In genomic region chrX:25144043-25144940, GRCh38 we compare ENCODE assay signal across 9 cellular contexts.
DNase-seq lines count a peak whose midpoint lies in the region; ATAC-seq and TF ChIP-seq lines count a peak whose summit lies in the region.
"Had no signal": no experiment of that assay in that cellular context is flagged by ENCODE, and none has a peak within 500 bp of the region (broad histone marks: within the 10 kb centered on the region; RNA-seq: fewer than 3 reads in every experiment).

No MANE protein-coding gene starts in this region.

- H3K27me3 ChIP-seq in Panc1 (ENCODE audit: control insufficient read depth, insufficient read depth, low read length): no peaks in the 10 kb centered on the region
- H3K27me3 ChIP-seq in left ventricle myocardium inferior (ENCODE audit: low read depth): peaks cover 5% of the 10 kb centered on the region
- H3K27me3 ChIP-seq in MG63: no peaks in the 10 kb centered on the region

- CTCF ChIA-PET in Calu3 (lab: Charles Lee): interaction anchor here (0.6 to 1.5 kb wide), 4 partner anchors 115 to 407 kb away, joined by 3 to 11 read pairs (median 3); no protein-coding TSS in a partner anchor
- CTCF ChIA-PET in Panc1 (lab: Charles Lee): interaction anchor here (0.5 to 2.1 kb wide), 2 partner anchors 305 to 681 kb away, joined by 3 to 6 read pairs; no protein-coding TSS in a partner anchor

- H3K27ac Mint-ChIP-seq in Calu3 (ENCODE audit: unreplicated experiment): no peak overlapping the region
- no peak overlapping the region for H3K27ac Mint-ChIP-seq in activated naive CD8-positive, alpha-beta T cell treated with anti-CD3 and anti-CD28 coated beads, Interleukin-2, amount 10 ng/mL, durations not matched to agents 7 days and 5 days
- no peak overlapping the region for H3K27ac Mint-ChIP-seq in stimulated activated memory B cell treated with anti-CD40 and anti-IgM and Interleukin-4, amounts not matched to agents 10 μg/mL and 1 μg/mL and 100 μg/mL, for 72 hours
- H3K27ac Mint-ChIP-seq: T-helper 1 cell treated with Interleukin-12 subunit alpha and Interleukin-12 subunit beta and Interleukin-4 antibody, amounts not matched to agents 30 μg/mL and 1 μg/mL, for 36 hours had no signal

- DNase-seq in Calu3: peak; percentile 57
- DNase-seq in Panc1 (ENCODE audit: low read depth, low spot score): peak; percentile 12
- peak; percentile 28 for DNase-seq in activated naive CD8-positive, alpha-beta T cell treated with anti-CD3 and anti-CD28 coated beads, Interleukin-2, amount 10 ng/mL, durations not matched to agents 7 days and 5 days
- DNase-seq in left ventricle myocardium inferior: peak; percentile 40
- DNase-seq in putamen (ENCODE audit: low spot score): peak; percentile 23
- DNase-seq in MG63: no peak

- in situ Hi-C loops in Panc1 (cut with HindIII; ENCODE audit: low pct_unique_long_range_greater_than_20kb, low sequenced_read_pairs): no loop called here

- H3K36me3 ChIP-seq in Panc1 (ENCODE audit: control insufficient read depth, insufficient read depth, low read length): no peaks in the 10 kb centered on the region
- H3K36me3 ChIP-seq in left ventricle myocardium inferior: no peaks in the 10 kb centered on the region
- no peaks in the 10 kb centered on the region for H3K36me3 ChIP-seq in MG63

- BruUV-seq in Calu3 (replicated peaks; lab: Mats Ljungman, UMichigan) (no TSS peak), Panc1 (replicated peaks; lab: Mats Ljungman, UMichigan) (no TSS peak)

- peaks cover 12% of the 10 kb centered on the region for H3K27me3 Mint-ChIP-seq in Calu3 (ENCODE audit: unreplicated experiment)
- H3K27me3 Mint-ChIP-seq in activated naive CD8-positive, alpha-beta T cell treated with anti-CD3 and anti-CD28 coated beads, Interleukin-2, amount 10 ng/mL, durations not matched to agents 7 days and 5 days: peaks cover 11% of the 10 kb centered on the region
- no peaks in the 10 kb centered on the region for H3K27me3 Mint-ChIP-seq in stimulated activated memory B cell treated with anti-CD40 and anti-IgM and Interleukin-4, amounts not matched to agents 10 μg/mL and 1 μg/mL and 100 μg/mL, for 72 hours

- H3K27ac ChIP-seq in Panc1 (ENCODE audit: low read length) (no peak overlapping the region), left ventricle myocardium inferior (replicated peaks) (no peak overlapping the region)

- peak; percentile 58 for TF ChIP-seq CTCF in Calu3 (IDR thresholded peaks at IDR 0.05; ENCODE audit: unreplicated experiment)
- peak; percentile 73 for TF ChIP-seq CTCF in Panc1 (IDR thresholded peaks at IDR 0.05)
- peak; percentile 70 for TF ChIP-seq CTCF in left ventricle myocardium inferior (IDR thresholded peaks at IDR 0.05; ENCODE audit: borderline replicate concordance)

- H3K36me3 Mint-ChIP-seq in Calu3 (ENCODE audit: insufficient read depth, unreplicated experiment): no peaks in the 10 kb centered on the region
- H3K36me3 Mint-ChIP-seq in activated naive CD8-positive, alpha-beta T cell treated with anti-CD3 and anti-CD28 coated beads, Interleukin-2, amount 10 ng/mL, durations not matched to agents 7 days and 5 days: no peaks in the 10 kb centered on the region
- H3K36me3 Mint-ChIP-seq in stimulated activated memory B cell treated with anti-CD40 and anti-IgM and Interleukin-4, amounts not matched to agents 10 μg/mL and 1 μg/mL and 100 μg/mL, for 72 hours: no peaks in the 10 kb centered on the region

- H3K4me3 ChIP-seq in Panc1 (ENCODE audit: low read depth in 2 of 2, low read length in 2 of 2): no peak overlapping the region
- peak overlapping the region; percentile 17 for H3K4me3 ChIP-seq in left ventricle myocardium inferior
- H3K4me3 ChIP-seq in MG63: no peak overlapping the region

- POLR2A ChIA-PET in Panc1 (lab: Charles Lee): no interaction called here
- POLR2A ChIA-PET in activated naive CD8-positive, alpha-beta T cell treated with anti-CD3 and anti-CD28 coated beads, Interleukin-2, amount 10 ng/mL, durations not matched to agents 7 days and 5 days (lab: Charles Lee): no interaction called here

- intact Hi-C loops in Calu3 (cut with micrococcal nuclease; ENCODE audit: unreplicated experiment): loop anchor here (1.0 to 10.0 kb wide), 4 partner anchors 109 to 749 kb away; no protein-coding TSS in a partner anchor
- intact Hi-C loops in Panc1 (cut with micrococcal nuclease; ENCODE audit: unreplicated experiment): loop anchor here (5.0 kb wide), 2 partner anchors 307 to 392 kb away; no protein-coding TSS in a partner anchor
- intact Hi-C loops in left ventricle myocardium inferior (cut with micrococcal nuclease): loop anchor here (5.0 kb wide), 1 partner anchor 307 kb away; no protein-coding TSS in a partner anchor

- ATAC-seq in HG03354 (IDR thresholded peaks at IDR 0.05; ENCODE audit: poor library complexity, severe bottlenecking, unreplicated experiment) (peak; percentile 63), Panc1 (peak; percentile 62; the same call in 1 of the 2 replicates)
- no peak for ATAC-seq in activated naive CD8-positive, alpha-beta T cell treated with anti-CD3 and anti-CD28 coated beads, Interleukin-2, amount 10 ng/mL, durations not matched to agents 7 days and 5 days (ENCODE audit: low read depth)
- no peak for ATAC-seq in stimulated activated memory B cell treated with anti-CD40 and anti-IgM and Interleukin-4, amounts not matched to agents 10 μg/mL and 1 μg/mL and 100 μg/mL, for 72 hours

- H3K9me3 Mint-ChIP-seq in Calu3 (ENCODE audit: low read depth, unreplicated experiment): no peaks in the 10 kb centered on the region
- H3K9me3 Mint-ChIP-seq in activated naive CD8-positive, alpha-beta T cell treated with anti-CD3 and anti-CD28 coated beads, Interleukin-2, amount 10 ng/mL, durations not matched to agents 7 days and 5 days: no peaks in the 10 kb centered on the region
- H3K9me3 Mint-ChIP-seq in stimulated activated memory B cell treated with anti-CD40 and anti-IgM and Interleukin-4, amounts not matched to agents 10 μg/mL and 1 μg/mL and 100 μg/mL, for 72 hours: no peaks in the 10 kb centered on the region
- H3K9me3 Mint-ChIP-seq: T-helper 1 cell treated with Interleukin-12 subunit alpha and Interleukin-12 subunit beta and Interleukin-4 antibody, amounts not matched to agents 30 μg/mL and 1 μg/mL, for 36 hours had no signal

- H3K4me3 Mint-ChIP-seq in Calu3 (ENCODE audit: low read depth, unreplicated experiment): no peak overlapping the region
- no peak overlapping the region for H3K4me3 Mint-ChIP-seq in activated naive CD8-positive, alpha-beta T cell treated with anti-CD3 and anti-CD28 coated beads, Interleukin-2, amount 10 ng/mL, durations not matched to agents 7 days and 5 days
- no peak overlapping the region for H3K4me3 Mint-ChIP-seq in stimulated activated memory B cell treated with anti-CD40 and anti-IgM and Interleukin-4, amounts not matched to agents 10 μg/mL and 1 μg/mL and 100 μg/mL, for 72 hours
- H3K4me3 Mint-ChIP-seq: T-helper 1 cell treated with Interleukin-12 subunit alpha and Interleukin-12 subunit beta and Interleukin-4 antibody, amounts not matched to agents 30 μg/mL and 1 μg/mL, for 36 hours had no signal

- H3K9me3 ChIP-seq in Panc1 (ENCODE audit: control insufficient read depth, insufficient read depth, low read depth, low read length) (no peaks in the 10 kb centered on the region), left ventricle myocardium inferior (replicated peaks) (no peaks in the 10 kb centered on the region), MG63 (no peaks in the 10 kb centered on the region)

- H3K4me1 ChIP-seq in Panc1 (ENCODE audit: control insufficient read depth, insufficient read depth, low read length) (no peaks in the 10 kb centered on the region), left ventricle myocardium inferior (no peaks in the 10 kb centered on the region)

- H3K4me1 Mint-ChIP-seq in Calu3 (ENCODE audit: low read depth, unreplicated experiment): no peaks in the 10 kb centered on the region
- no peaks in the 10 kb centered on the region for H3K4me1 Mint-ChIP-seq in activated naive CD8-positive, alpha-beta T cell treated with anti-CD3 and anti-CD28 coated beads, Interleukin-2, amount 10 ng/mL, durations not matched to agents 7 days and 5 days
- H3K4me1 Mint-ChIP-seq in stimulated activated memory B cell treated with anti-CD40 and anti-IgM and Interleukin-4, amounts not matched to agents 10 μg/mL and 1 μg/mL and 100 μg/mL, for 72 hours: peaks cover 6% of the 10 kb centered on the region

Comparison
In these comparisons a context has a peak if more than half of its experiments do, and no peak if none do; other contexts are left out.
1. ATAC-seq: peak in HG03354 (single experiment) and Panc1 (single experiment); none in activated naive CD8-positive, alpha-beta T cell treated with anti-CD3 and anti-CD28 coated beads, Interleukin-2, amount 10 ng/mL, durations not matched to agents 7 days and 5 days (single experiment) and stimulated activated memory B cell treated with anti-CD40 and anti-IgM and Interleukin-4, amounts not matched to agents 10 μg/mL and 1 μg/mL and 100 μg/mL, for 72 hours (single experiment).
2. Peak in every context shown above with its lines, with median percentiles within 50 percentile points of each other: CTCF ChIP-seq.